ENCODE assay signal across 25 cellular contexts in genomic region chr2:69776886-69777777, GRCh38. TPM values are rescaled to one million over a fixed set of nuclear protein-coding genes. Genes with fewer than 3 reads are reported as not detected.
A peak's percentile ranks its signal among the peaks of the same experiment; 100 is the strongest.
DNase-seq lines count a peak whose midpoint lies in the region; ATAC-seq and TF ChIP-seq lines count a peak whose summit lies in the region.
"Had no signal": no experiment of that assay in that cellular context is flagged by ENCODE, and none has a peak within 500 bp of the region (broad histone marks: within the 10 kb centered on the region; RNA-seq: fewer than 3 reads in every experiment).

No MANE protein-coding gene starts in this region.

- POLR2A ChIA-PET in WTC11 (lab: Charles Lee) = no interaction called here

- H3K4me1 Mint-ChIP-seq in WTC11 (peaks cover 69% of the 10 kb centered on the region), progenitor cell of endocrine pancreas (ENCODE audit: low read depth) (peaks cover 47% of the 10 kb centered on the region)

- no peaks in the 10 kb centered on the region for H3K36me3 ChIP-seq in H7 (replicated peaks; ENCODE audit: control insufficient read depth, insufficient read depth, low read length)
- H3K36me3 ChIP-seq: ascending aorta, spleen, thyroid gland had no signal

- H3K36me3 Mint-ChIP-seq in WTC11 (peaks cover 9% of the 10 kb centered on the region), progenitor cell of endocrine pancreas (ENCODE audit: insufficient read depth) (peaks cover 43% of the 10 kb centered on the region)

- CTCF ChIA-PET in WTC11 (lab: Charles Lee) = interaction anchor here (1.1 to 4.5 kb wide), 2 partner anchors 40 to 52 kb away, joined by 5 to 21 read pairs; no protein-coding TSS in a partner anchor

- H3K4me3 ChIP-seq in H7 (ENCODE audit: insufficient read depth, low read depth, low read length) (no peak overlapping the region), iPS-18c (ENCODE audit: insufficient read depth, low read depth, low read length) (0 out of 2 replicates have a peak overlapping the region, but pooled peaks have one; percentile 2)
- H3K4me3 ChIP-seq: ascending aorta, PC-9, spleen, thyroid gland had no signal

- peaks cover 2% of the 10 kb centered on the region for H3K9me3 ChIP-seq in iPS-18c (ENCODE audit: control insufficient read depth, insufficient read depth, low read length)
- H3K9me3 ChIP-seq: ascending aorta, SK-N-SH, thyroid gland had no signal

- TF ChIP-seq CTCF in WTC11 (IDR thresholded peaks at IDR 0.05) (no peak), progenitor cell of endocrine pancreas (IDR thresholded peaks at IDR 0.05; ENCODE audit: unreplicated experiment) (no peak)

- no peaks in the 10 kb centered on the region for H3K27me3 ChIP-seq in H7 (ENCODE audit: control insufficient read depth, insufficient read depth, low read length)
- H3K27me3 ChIP-seq: ascending aorta, spleen, thyroid gland had no signal

- DNase-seq in H7 (peak; percentile 56), WTC11 (ENCODE audit: low spot score) (peak; percentile 18), progenitor cell of endocrine pancreas (ENCODE audit: low spot score, unreplicated experiment) (no peak), AG20443 (ENCODE audit: low spot score) (no peak)
- DNase-seq: activated CD4-positive, alpha-beta T cell treated with anti-CD3 and anti-CD28 coated beads, Interleukin-2, amount 50 U/mL, for 48 hours; activated gamma-delta T cell treated with Interleukin-2 at 50 U/mL for 16 hours; activated T-cell treated with anti-CD3 and anti-CD28 coated beads, Interleukin-2, amount 50 U/mL, for 48 hours; C1 segment of cervical spinal cord; cortex of kidney; NCI-H1436; NCI-H345; NCI-H69; PC-9; right cardiac atrium; SK-N-SH; spleen; stimulated activated CD8-positive, alpha-beta memory T cell treated with anti-CD3 and anti-CD28 coated beads, Interleukin-4, amount 100 ng/mL, for 48 hours; stimulated activated naive CD8-positive, alpha-beta T cell treated with anti-CD3 and anti-CD28 coated beads, Interleukin-15, amount 100 ng/mL, for 72 hours; thyroid gland had no signal

- H3K27ac Mint-ChIP-seq in WTC11 (peak overlapping the region; percentile 89), progenitor cell of endocrine pancreas (peak overlapping the region; percentile 91)
- H3K27ac Mint-ChIP-seq: stimulated activated naive CD8-positive, alpha-beta T cell treated with anti-CD3 and anti-CD28 coated beads, Interleukin-15, amount 100 ng/mL, for 72 hours had no signal

- peak; percentile 68 for ATAC-seq in WTC11
- ATAC-seq in GM19324 (IDR thresholded peaks at IDR 0.05; ENCODE audit: low FRiP score, unreplicated experiment) = no peak
- ATAC-seq in GM18511 (IDR thresholded peaks at IDR 0.05; ENCODE audit: unreplicated experiment) = no peak
- ATAC-seq: activated CD4-positive, CD25-positive, alpha-beta regulatory T cell treated with anti-CD3 and anti-CD28 coated beads, Interleukin-2, amount 50 U/mL, for 24 hours; esophagus mucosa; right cardiac atrium; stimulated activated naive CD8-positive, alpha-beta T cell treated with anti-CD3 and anti-CD28 coated beads, Interleukin-15, amount 100 ng/mL, for 72 hours had no signal

- H3K27me3 Mint-ChIP-seq in WTC11 (ENCODE audit: low read depth) = no peaks in the 10 kb centered on the region
- H3K27me3 Mint-ChIP-seq in progenitor cell of endocrine pancreas = no peaks in the 10 kb centered on the region
- H3K27me3 Mint-ChIP-seq: stimulated activated naive CD8-positive, alpha-beta T cell treated with anti-CD3 and anti-CD28 coated beads, Interleukin-15, amount 100 ng/mL, for 72 hours had no signal

- peak overlapping the region; percentile 31; the same call in 1 of the 2 replicates for H3K4me3 Mint-ChIP-seq in WTC11
- no peak overlapping the region for H3K4me3 Mint-ChIP-seq in progenitor cell of endocrine pancreas (ENCODE audit: low read depth)
- H3K4me3 Mint-ChIP-seq: stimulated activated naive CD8-positive, alpha-beta T cell treated with anti-CD3 and anti-CD28 coated beads, Interleukin-15, amount 100 ng/mL, for 72 hours had no signal

- H3K9me3 Mint-ChIP-seq in WTC11 = peaks cover 12% of the 10 kb centered on the region
- H3K9me3 Mint-ChIP-seq in progenitor cell of endocrine pancreas (ENCODE audit: low read depth) = peaks cover 14% of the 10 kb centered on the region
- H3K9me3 Mint-ChIP-seq: stimulated activated naive CD8-positive, alpha-beta T cell treated with anti-CD3 and anti-CD28 coated beads, Interleukin-15, amount 100 ng/mL, for 72 hours had no signal

TF ChIP-seq in WTC11, 78 proteins besides CTCF, POLR2A, EP300 and RAD21:
- TF ChIP-seq E2F5 (CRISPR knock-in tag; IDR thresholded peaks at IDR 0.05) (no peak), GTF2I (CRISPR knock-in tag; conservative IDR thresholded peaks at IDR 0.05) (0 out of 2 replicates have a peak, but pooled peaks have one; percentile 44), JUN (CRISPR knock-in tag; IDR thresholded peaks at IDR 0.05) (no peak), ZNF396 (CRISPR knock-in tag; IDR thresholded peaks at IDR 0.05; ENCODE audit: borderline replicate concordance) (0 out of 2 replicates have a peak, but pooled peaks have one; percentile 41), PREB (CRISPR knock-in tag; IDR thresholded peaks at IDR 0.05; ENCODE audit: borderline replicate concordance) (no peak), MXD4 (CRISPR knock-in tag; IDR thresholded peaks at IDR 0.05; ENCODE audit: borderline replicate concordance) (no peak), FOXK1 (CRISPR knock-in tag; IDR thresholded peaks at IDR 0.05) (peak; percentile 4; the same call in 1 of the 2 replicates), IRF2 (CRISPR knock-in tag; IDR thresholded peaks at IDR 0.05; ENCODE audit: borderline replicate concordance, low read depth) (no peak)

RNA-seq across cellular contexts. Expression of gene ANXA4, which starts 35.2 kb away (rescaled TPM):
- total RNA-seq in H7 (2014; rRNA removed; shearing (Covaris generic)) = 2.8 and 3.0 TPM in 2 replicates
- 9.5 to 13.6 TPM (median 12.3 TPM) in 3 replicates for total RNA-seq in WTC11 (2021)
- 250 and 262 TPM in 2 replicates for total RNA-seq in progenitor cell of endocrine pancreas

RNA-seq across cellular contexts. Expression of gene GMCL1, which starts 52.3 kb away (rescaled TPM):
- 8.1 and 10.4 TPM in 2 replicates for total RNA-seq in H7 (2014; rRNA removed; shearing (Covaris generic))
- total RNA-seq in WTC11 (2021) (17.2 to 21.6 TPM (median 20.5 TPM) in 3 replicates), progenitor cell of endocrine pancreas (33.1 and 39.2 TPM in 2 replicates)

Comparison
In these comparisons a context has a peak if more than half of its experiments do, and no peak if none do; other contexts are left out.
1. DNase-seq: peak in H7 (single experiment) and WTC11 (single experiment); none in progenitor cell of endocrine pancreas (single experiment) and AG20443 (single experiment).
2. RNA of gene ANXA4, which starts 35.2 kb away (total RNA-seq): 250 to 262 TPM in progenitor cell of endocrine pancreas; 9.5 to 13.6 TPM in WTC11 and 2.8 to 3.0 TPM in H7; every median in the first group is over 10 times any median in the second.